Comparison of ENCODE assay signal across 12 cellular contexts in genomic region chr11:106424111-106424510, GRCh38.
DNase-seq lines count a peak whose midpoint lies in the region; ATAC-seq, FAIRE-seq and TF ChIP-seq lines count a peak whose summit lies in the region.
"Had no signal": no experiment of that assay in that cellular context is flagged by ENCODE, and none has a peak within 500 bp of the region (broad histone marks: within the 10 kb centered on the region; RNA-seq: fewer than 3 reads in every experiment).

No MANE protein-coding gene starts in this region.

- TF ChIP-seq CTCF in AG09319 (IDR thresholded peaks at IDR 0.05; ENCODE audit: low read depth, low read length) = no peak
- no peak for TF ChIP-seq CTCF in bronchial epithelial cell (IDR thresholded peaks at IDR 0.05; ENCODE audit: insufficient read depth, low read length, severe bottlenecking)
- TF ChIP-seq CTCF in kidney epithelial cell (IDR thresholded peaks at IDR 0.05; ENCODE audit: insufficient read depth, low read length, poor library complexity, severe bottlenecking) = no peak

- no peak for ATAC-seq in GM19023 (IDR thresholded peaks at IDR 0.05; ENCODE audit: unreplicated experiment)
- no peak for ATAC-seq in GM21786 (IDR thresholded peaks at IDR 0.05; ENCODE audit: unreplicated experiment)

- H3K27me3 ChIP-seq in bronchial epithelial cell (ENCODE audit: control insufficient read depth, insufficient read depth, low read length) (no peaks in the 10 kb centered on the region), kidney epithelial cell (ENCODE audit: control insufficient read depth, insufficient read depth, low read length) (no peaks in the 10 kb centered on the region)
- H3K27me3 ChIP-seq: right atrium auricular region had no signal

- DNase-seq in AG09319 (ENCODE audit: extremely low read depth, low read depth) = peak; percentile 8
- DNase-seq in LHCN-M2 (ENCODE audit: low read depth) = peak; percentile 84
- peak; percentile 89 for DNase-seq in bronchial epithelial cell (ENCODE audit: low read depth)
- DNase-seq in kidney epithelial cell (ENCODE audit: low read depth) = peak; percentile 56
- DNase-seq in NCI-H748 treated with DMSO at 0.1 percent for 48 hours (lab: John Stamatoyannopoulos, UW) = no peak
- DNase-seq in T1000 (lab: John Stamatoyannopoulos, UW) = no peak
- DNase-seq: midbrain, Right ventricle myocardium superior had no signal

- FAIRE-seq in bronchial epithelial cell (lab: Jason Lieb, UNC) = peak; percentile 90

- no peak overlapping the region for H3K4me3 ChIP-seq in bronchial epithelial cell (ENCODE audit: low read depth, low read length)
- H3K4me3 ChIP-seq in kidney epithelial cell (ENCODE audit: low read depth, low read length) = no peak overlapping the region
- H3K4me3 ChIP-seq: coronary artery, right atrium auricular region had no signal

- H3K36me3 ChIP-seq in bronchial epithelial cell (ENCODE audit: control insufficient read depth, insufficient read depth, low read length) (no peaks in the 10 kb centered on the region), kidney epithelial cell (ENCODE audit: control insufficient read depth, insufficient read depth, low read length) (no peaks in the 10 kb centered on the region)
- H3K36me3 ChIP-seq: right atrium auricular region had no signal

Comparison
In these comparisons a context has a peak if more than half of its experiments do, and no peak if none do; other contexts are left out.
1. DNase-seq: peak in AG09319 (single experiment), LHCN-M2 (single experiment), bronchial epithelial cell (single experiment) and kidney epithelial cell (single experiment); none in NCI-H748 treated with DMSO at 0.1 percent for 48 hours (single experiment) and T1000 (single experiment).